ENCODE assay signal across 26 cellular contexts in the genomic region with DNA sequence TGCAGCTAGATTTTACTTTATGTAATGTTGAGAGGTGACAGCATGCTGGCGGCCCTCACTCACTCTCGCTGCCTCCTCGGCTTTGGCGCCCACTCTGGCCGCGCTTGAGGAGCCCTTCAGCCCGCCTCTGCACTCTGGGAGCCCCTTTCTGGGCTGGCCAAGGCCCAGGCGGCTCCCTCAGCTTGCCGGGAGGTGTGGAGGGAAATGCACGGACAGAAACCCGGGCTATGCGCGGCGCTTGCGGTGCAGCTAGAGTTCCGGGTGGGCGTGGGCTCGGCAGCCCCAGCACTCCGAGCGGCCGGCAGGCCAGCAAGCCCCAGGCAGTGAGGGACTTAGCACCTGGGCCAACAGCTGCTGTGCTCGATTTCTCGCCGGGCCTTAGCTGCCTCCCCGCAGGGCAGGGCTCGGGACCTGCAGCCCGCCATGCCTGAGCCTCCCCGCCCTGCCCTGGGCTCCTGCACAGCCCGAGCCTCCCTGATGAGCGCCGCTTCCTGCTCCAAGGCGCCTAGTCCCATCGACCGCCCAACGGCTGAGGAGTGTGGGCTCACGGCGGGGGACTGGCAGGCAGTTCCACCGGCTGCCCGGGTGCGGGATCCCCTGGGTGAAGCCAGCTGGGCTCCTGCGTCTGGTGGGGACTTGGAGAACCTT.
"Had no signal": no experiment of that assay in that cellular context is flagged by ENCODE, and none has a peak within 500 bp of the region (broad histone marks: within the 10 kb centered on the region; RNA-seq: fewer than 3 reads in every experiment).

No MANE protein-coding gene starts in this region.

- H3K36me3 ChIP-seq: adrenal gland, left lung, right atrium auricular region, tibial nerve had no signal

- H3K27ac ChIP-seq: adrenal gland, body of pancreas, coronary artery, dorsolateral prefrontal cortex, left lung, parathyroid adenoma, right atrium auricular region, tibial nerve had no signal

- H3K9ac ChIP-seq: parathyroid adenoma had no signal

- H3K27ac Mint-ChIP-seq: activated naive CD4-positive, alpha-beta T cell treated with anti-CD3 and anti-CD28 coated beads for 36 hours; activated naive CD8-positive, alpha-beta T cell treated with anti-CD3 and anti-CD28 coated beads for 36 hours; mesothelial cell of epicardium; naive B cell; T-helper 2 cell treated with Interferon-gamma antibody and Interleukin-4, amounts not matched to agents 5 μg/mL and 100 μg/mL, for 36 hours had no signal

- H3K27me3 ChIP-seq: adrenal gland, body of pancreas, dorsolateral prefrontal cortex, left lung, right atrium auricular region, tibial nerve had no signal

- H3K4me1 Mint-ChIP-seq: activated naive CD8-positive, alpha-beta T cell treated with anti-CD3 and anti-CD28 coated beads for 36 hours; naive B cell had no signal

- H3K27me3 Mint-ChIP-seq: activated naive CD8-positive, alpha-beta T cell treated with anti-CD3 and anti-CD28 coated beads for 36 hours; naive B cell had no signal

- H3K4me3 ChIP-seq: adrenal gland, body of pancreas, coronary artery, dorsolateral prefrontal cortex, left lung, right atrium auricular region, tibial nerve had no signal

- H3K9me3 ChIP-seq: body of pancreas had no signal

- DNase-seq: activated CD4-positive, alpha-beta T cell treated with anti-CD3 and anti-CD28 coated beads for 48 hours; activated CD4-positive, alpha-beta T cell treated with anti-CD3 and anti-CD28 coated beads, Interleukin-2, amount 50 U/mL, for 48 hours; activated CD8-positive, alpha-beta memory T cell treated with anti-CD3 and anti-CD28 coated beads for 24 hours; activated effector memory CD4-positive, alpha-beta T cell treated with Interleukin-2 at 50 U/mL for 16 hours; activated naive CD4-positive, alpha-beta T cell treated with anti-CD3 and anti-CD28 coated beads for 36 hours; activated naive CD8-positive, alpha-beta T cell treated with anti-CD3 and anti-CD28 coated beads for 36 hours; adrenal gland; aorta; body of pancreas; cerebellar nuclear complex; effector memory CD4-positive, alpha-beta T cell; mammary epithelial cell; naive B cell; nucleus accumbens; stimulated activated naive CD4-positive, alpha-beta T cell had no signal

- H3K36me3 Mint-ChIP-seq: activated naive CD8-positive, alpha-beta T cell treated with anti-CD3 and anti-CD28 coated beads for 36 hours; naive B cell had no signal

- H3K4me3 Mint-ChIP-seq: activated naive CD4-positive, alpha-beta T cell treated with anti-CD3 and anti-CD28 coated beads for 36 hours; activated naive CD8-positive, alpha-beta T cell treated with anti-CD3 and anti-CD28 coated beads for 36 hours; mesothelial cell of epicardium; naive B cell; neural crest cell; T-helper 2 cell treated with Interferon-gamma antibody and Interleukin-4, amounts not matched to agents 5 μg/mL and 100 μg/mL, for 36 hours had no signal

- FAIRE-seq: frontal cortex, urothelium cell line had no signal

- H3K79me2 ChIP-seq: parathyroid adenoma had no signal

- H3K4me1 ChIP-seq: adrenal gland, body of pancreas, left lung, parathyroid adenoma, right atrium auricular region had no signal

- H2AFZ ChIP-seq: parathyroid adenoma had no signal

- ATAC-seq: body of pancreas, left lung had no signal
